ENCODE assay signal across 1 cellular context in the genomic region with DNA sequence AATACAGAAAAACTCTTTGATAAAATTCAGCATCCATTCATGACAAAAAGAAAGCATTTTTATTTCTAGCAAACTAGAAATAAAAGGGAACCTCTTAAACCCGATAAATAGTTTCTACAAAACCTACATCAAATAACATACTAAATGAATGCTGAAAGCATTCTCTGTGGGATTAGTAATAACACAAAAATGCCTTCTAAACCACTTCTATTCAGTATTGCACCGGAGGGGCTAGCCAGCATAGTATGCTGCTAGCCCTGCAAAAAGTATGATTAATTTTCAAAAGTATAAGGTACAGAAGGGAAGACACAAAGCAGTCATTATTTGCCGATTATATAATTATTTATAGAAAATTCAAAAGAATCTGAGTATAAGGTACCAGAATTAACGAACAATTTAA.
TF ChIP-seq lines count a peak whose summit lies in the region.

No MANE protein-coding gene starts in this region.

TF ChIP-seq in HepG2, 621 proteins besides CTCF, POLR2A, EP300 and RAD21:
- TF ChIP-seq, protein P1, sequence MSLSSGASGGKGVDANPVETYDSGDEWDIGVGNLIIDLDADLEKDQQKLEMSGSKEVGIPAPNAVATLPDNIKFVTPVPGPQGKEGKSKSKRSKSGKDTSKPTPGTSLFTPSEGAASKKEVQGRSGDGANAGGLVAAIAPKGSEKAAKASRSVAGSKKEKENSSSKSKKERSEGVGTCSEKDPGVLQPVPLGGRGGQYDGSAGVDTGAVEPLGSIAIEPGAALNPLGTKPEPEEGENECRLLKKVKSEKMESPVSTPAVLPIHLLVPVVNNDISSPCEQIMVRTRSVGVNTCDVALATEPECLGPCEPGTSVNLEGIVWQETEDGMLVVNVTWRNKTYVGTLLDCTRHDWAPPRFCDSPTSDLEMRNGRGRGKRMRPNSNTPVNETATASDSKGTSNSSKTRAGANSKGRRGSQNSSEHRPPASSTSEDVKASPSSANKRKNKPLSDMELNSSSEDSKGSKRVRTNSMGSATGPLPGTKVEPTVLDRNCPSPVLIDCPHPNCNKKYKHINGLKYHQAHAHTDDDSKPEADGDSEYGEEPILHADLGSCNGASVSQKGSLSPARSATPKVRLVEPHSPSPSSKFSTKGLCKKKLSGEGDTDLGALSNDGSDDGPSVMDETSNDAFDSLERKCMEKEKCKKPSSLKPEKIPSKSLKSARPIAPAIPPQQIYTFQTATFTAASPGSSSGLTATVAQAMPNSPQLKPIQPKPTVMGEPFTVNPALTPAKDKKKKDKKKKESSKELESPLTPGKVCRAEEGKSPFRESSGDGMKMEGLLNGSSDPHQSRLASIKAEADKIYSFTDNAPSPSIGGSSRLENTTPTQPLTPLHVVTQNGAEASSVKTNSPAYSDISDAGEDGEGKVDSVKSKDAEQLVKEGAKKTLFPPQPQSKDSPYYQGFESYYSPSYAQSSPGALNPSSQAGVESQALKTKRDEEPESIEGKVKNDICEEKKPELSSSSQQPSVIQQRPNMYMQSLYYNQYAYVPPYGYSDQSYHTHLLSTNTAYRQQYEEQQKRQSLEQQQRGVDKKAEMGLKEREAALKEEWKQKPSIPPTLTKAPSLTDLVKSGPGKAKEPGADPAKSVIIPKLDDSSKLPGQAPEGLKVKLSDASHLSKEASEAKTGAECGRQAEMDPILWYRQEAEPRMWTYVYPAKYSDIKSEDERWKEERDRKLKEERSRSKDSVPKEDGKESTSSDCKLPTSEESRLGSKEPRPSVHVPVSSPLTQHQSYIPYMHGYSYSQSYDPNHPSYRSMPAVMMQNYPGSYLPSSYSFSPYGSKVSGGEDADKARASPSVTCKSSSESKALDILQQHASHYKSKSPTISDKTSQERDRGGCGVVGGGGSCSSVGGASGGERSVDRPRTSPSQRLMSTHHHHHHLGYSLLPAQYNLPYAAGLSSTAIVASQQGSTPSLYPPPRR (CRISPR knock-in tag; IDR thresholded peaks at IDR 0.05; ENCODE audit: borderline replicate concordance), result no peak
- TF ChIP-seq PITX1 (CRISPR knock-in tag; IDR thresholded peaks at IDR 0.05), result no peak
- no peak for TF ChIP-seq ESRRA (CRISPR knock-in tag; IDR thresholded peaks at IDR 0.05; ENCODE audit: low read depth)
TF ChIP-seq in HepG2: peak in this region for 0.
